Comparison of ENCODE assay signal across 1 cellular context in genomic region chr4:85474818-85475630, GRCh38.
TF ChIP-seq lines count a peak whose summit lies in the region.

Gene ARHGAP24 (plus strand): TSS chr4:85475150.

TF ChIP-seq in HepG2, 621 proteins besides CTCF, POLR2A, EP300 and RAD21 (continued from another document and continues in another):
- TF ChIP-seq, protein P1, sequence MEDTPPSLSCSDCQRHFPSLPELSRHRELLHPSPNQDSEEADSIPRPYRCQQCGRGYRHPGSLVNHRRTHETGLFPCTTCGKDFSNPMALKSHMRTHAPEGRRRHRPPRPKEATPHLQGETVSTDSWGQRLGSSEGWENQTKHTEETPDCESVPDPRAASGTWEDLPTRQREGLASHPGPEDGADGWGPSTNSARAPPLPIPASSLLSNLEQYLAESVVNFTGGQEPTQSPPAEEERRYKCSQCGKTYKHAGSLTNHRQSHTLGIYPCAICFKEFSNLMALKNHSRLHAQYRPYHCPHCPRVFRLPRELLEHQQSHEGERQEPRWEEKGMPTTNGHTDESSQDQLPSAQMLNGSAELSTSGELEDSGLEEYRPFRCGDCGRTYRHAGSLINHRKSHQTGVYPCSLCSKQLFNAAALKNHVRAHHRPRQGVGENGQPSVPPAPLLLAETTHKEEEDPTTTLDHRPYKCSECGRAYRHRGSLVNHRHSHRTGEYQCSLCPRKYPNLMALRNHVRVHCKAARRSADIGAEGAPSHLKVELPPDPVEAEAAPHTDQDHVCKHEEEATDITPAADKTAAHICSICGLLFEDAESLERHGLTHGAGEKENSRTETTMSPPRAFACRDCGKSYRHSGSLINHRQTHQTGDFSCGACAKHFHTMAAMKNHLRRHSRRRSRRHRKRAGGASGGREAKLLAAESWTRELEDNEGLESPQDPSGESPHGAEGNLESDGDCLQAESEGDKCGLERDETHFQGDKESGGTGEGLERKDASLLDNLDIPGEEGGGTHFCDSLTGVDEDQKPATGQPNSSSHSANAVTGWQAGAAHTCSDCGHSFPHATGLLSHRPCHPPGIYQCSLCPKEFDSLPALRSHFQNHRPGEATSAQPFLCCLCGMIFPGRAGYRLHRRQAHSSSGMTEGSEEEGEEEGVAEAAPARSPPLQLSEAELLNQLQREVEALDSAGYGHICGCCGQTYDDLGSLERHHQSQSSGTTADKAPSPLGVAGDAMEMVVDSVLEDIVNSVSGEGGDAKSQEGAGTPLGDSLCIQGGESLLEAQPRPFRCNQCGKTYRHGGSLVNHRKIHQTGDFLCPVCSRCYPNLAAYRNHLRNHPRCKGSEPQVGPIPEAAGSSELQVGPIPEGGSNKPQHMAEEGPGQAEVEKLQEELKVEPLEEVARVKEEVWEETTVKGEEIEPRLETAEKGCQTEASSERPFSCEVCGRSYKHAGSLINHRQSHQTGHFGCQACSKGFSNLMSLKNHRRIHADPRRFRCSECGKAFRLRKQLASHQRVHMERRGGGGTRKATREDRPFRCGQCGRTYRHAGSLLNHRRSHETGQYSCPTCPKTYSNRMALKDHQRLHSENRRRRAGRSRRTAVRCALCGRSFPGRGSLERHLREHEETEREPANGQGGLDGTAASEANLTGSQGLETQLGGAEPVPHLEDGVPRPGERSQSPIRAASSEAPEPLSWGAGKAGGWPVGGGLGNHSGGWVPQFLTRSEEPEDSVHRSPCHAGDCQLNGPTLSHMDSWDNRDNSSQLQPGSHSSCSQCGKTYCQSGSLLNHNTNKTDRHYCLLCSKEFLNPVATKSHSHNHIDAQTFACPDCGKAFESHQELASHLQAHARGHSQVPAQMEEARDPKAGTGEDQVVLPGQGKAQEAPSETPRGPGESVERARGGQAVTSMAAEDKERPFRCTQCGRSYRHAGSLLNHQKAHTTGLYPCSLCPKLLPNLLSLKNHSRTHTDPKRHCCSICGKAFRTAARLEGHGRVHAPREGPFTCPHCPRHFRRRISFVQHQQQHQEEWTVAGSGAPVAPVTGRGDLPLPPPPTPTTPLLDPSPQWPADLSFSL (CRISPR knock-in tag; IDR thresholded peaks at IDR 0.05), result no peak; the same call in 1 of the 2 replicates
- TF ChIP-seq RARG (CRISPR knock-in tag; IDR thresholded peaks at IDR 0.05; ENCODE audit: low read depth) (no peak), ZNF143 (CRISPR knock-in tag; IDR thresholded peaks at IDR 0.05) (no peak), ZNF615 (CRISPR knock-in tag; IDR thresholded peaks at IDR 0.05; ENCODE audit: borderline replicate concordance) (no peak), RERE (CRISPR knock-in tag; IDR thresholded peaks at IDR 0.05; ENCODE audit: low read depth) (0 out of 2 replicates have a peak, but pooled peaks have one; percentile 66), ZNF354B (CRISPR knock-in tag; IDR thresholded peaks at IDR 0.05) (no peak), ZNF660 (CRISPR knock-in tag; IDR thresholded peaks at IDR 0.05; ENCODE audit: borderline replicate concordance, low read depth) (no peak), TBX3 (IDR thresholded peaks at IDR 0.05; ENCODE audit: borderline replicate concordance) (no peak), MEF2D (CRISPR knock-in tag; IDR thresholded peaks at IDR 0.05) (no peak), NFKB2 (CRISPR knock-in tag; IDR thresholded peaks at IDR 0.05; ENCODE audit: borderline replicate concordance) (0 out of 2 replicates have a peak, but pooled peaks have one; percentile 35), ZBTB2 (CRISPR knock-in tag; IDR thresholded peaks at IDR 0.05; ENCODE audit: low read depth) (no peak), TEAD2 (CRISPR knock-in tag; IDR thresholded peaks at IDR 0.05) (no peak), KLF16 (CRISPR knock-in tag; IDR thresholded peaks at IDR 0.05) (peak in 1 of 2 experiments; percentile 86; a peak in 2 of 4 replicates), RNF219 (CRISPR knock-in tag; IDR thresholded peaks at IDR 0.05) (no peak), NR3C1 (CRISPR knock-in tag; IDR thresholded peaks at IDR 0.05) (no peak), HOXD1 (CRISPR knock-in tag; IDR thresholded peaks at IDR 0.05) (0 out of 2 replicates have a peak, but pooled peaks have one; percentile 64), MED8 (CRISPR knock-in tag; IDR thresholded peaks at IDR 0.05; ENCODE audit: insufficient replicate concordance) (no peak), HMG20A (CRISPR knock-in tag; IDR thresholded peaks at IDR 0.05; ENCODE audit: borderline replicate concordance) (peak; percentile 88), FOXP4 (CRISPR knock-in tag; IDR thresholded peaks at IDR 0.05) (peak; percentile 82), ZBTB42 (CRISPR knock-in tag; IDR thresholded peaks at IDR 0.05) (no peak), SMC3 (IDR thresholded peaks at IDR 0.05; ENCODE audit: low read length) (peak; percentile 27; the same call in 1 of the 2 replicates)
- TF ChIP-seq, protein P2, sequence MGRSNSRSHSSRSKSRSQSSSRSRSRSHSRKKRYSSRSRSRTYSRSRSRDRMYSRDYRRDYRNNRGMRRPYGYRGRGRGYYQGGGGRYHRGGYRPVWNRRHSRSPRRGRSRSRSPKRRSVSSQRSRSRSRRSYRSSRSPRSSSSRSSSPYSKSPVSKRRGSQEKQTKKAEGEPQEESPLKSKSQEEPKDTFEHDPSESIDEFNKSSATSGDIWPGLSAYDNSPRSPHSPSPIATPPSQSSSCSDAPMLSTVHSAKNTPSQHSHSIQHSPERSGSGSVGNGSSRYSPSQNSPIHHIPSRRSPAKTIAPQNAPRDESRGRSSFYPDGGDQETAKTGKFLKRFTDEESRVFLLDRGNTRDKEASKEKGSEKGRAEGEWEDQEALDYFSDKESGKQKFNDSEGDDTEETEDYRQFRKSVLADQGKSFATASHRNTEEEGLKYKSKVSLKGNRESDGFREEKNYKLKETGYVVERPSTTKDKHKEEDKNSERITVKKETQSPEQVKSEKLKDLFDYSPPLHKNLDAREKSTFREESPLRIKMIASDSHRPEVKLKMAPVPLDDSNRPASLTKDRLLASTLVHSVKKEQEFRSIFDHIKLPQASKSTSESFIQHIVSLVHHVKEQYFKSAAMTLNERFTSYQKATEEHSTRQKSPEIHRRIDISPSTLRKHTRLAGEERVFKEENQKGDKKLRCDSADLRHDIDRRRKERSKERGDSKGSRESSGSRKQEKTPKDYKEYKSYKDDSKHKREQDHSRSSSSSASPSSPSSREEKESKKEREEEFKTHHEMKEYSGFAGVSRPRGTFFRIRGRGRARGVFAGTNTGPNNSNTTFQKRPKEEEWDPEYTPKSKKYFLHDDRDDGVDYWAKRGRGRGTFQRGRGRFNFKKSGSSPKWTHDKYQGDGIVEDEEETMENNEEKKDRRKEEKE (IDR thresholded peaks at IDR 0.05), result no peak
- TF ChIP-seq, protein P3, sequence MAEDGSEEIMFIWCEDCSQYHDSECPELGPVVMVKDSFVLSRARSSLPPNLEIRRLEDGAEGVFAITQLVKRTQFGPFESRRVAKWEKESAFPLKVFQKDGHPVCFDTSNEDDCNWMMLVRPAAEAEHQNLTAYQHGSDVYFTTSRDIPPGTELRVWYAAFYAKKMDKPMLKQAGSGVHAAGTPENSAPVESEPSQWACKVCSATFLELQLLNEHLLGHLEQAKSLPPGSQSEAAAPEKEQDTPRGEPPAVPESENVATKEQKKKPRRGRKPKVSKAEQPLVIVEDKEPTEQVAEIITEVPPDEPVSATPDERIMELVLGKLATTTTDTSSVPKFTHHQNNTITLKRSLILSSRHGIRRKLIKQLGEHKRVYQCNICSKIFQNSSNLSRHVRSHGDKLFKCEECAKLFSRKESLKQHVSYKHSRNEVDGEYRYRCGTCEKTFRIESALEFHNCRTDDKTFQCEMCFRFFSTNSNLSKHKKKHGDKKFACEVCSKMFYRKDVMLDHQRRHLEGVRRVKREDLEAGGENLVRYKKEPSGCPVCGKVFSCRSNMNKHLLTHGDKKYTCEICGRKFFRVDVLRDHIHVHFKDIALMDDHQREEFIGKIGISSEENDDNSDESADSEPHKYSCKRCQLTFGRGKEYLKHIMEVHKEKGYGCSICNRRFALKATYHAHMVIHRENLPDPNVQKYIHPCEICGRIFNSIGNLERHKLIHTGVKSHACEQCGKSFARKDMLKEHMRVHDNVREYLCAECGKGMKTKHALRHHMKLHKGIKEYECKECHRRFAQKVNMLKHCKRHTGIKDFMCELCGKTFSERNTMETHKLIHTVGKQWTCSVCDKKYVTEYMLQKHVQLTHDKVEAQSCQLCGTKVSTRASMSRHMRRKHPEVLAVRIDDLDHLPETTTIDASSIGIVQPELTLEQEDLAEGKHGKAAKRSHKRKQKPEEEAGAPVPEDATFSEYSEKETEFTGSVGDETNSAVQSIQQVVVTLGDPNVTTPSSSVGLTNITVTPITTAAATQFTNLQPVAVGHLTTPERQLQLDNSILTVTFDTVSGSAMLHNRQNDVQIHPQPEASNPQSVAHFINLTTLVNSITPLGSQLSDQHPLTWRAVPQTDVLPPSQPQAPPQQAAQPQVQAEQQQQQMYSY (CRISPR knock-in tag; IDR thresholded peaks at IDR 0.05), result no peak
